ENCODE assay signal across 1 cellular context in genomic region chr2:164142755-164143154, GRCh38.
TF ChIP-seq lines count a peak whose summit lies in the region.

No MANE protein-coding gene starts in this region.

TF ChIP-seq in HEK293, 187 proteins besides CTCF, POLR2A, EP300 and RAD21 (continued from another document):
- TF ChIP-seq ZBTB8A (tag by site-specific recombination; IDR thresholded peaks at IDR 0.05), result peak; percentile 58
- peak; percentile 63; the same call in 1 of the 2 replicates for TF ChIP-seq ZNF518A (tag by site-specific recombination; conservative IDR thresholded peaks at IDR 0.05; ENCODE audit: low read depth)
- TF ChIP-seq MZF1 (tag by site-specific recombination; IDR thresholded peaks at IDR 0.05; ENCODE audit: borderline replicate concordance), result no peak
- TF ChIP-seq ZNF560 (tag by site-specific recombination; IDR thresholded peaks at IDR 0.05; ENCODE audit: borderline replicate concordance), result peak; percentile 18; the same call in 1 of the 2 replicates
- TF ChIP-seq ZNF362 (tag by site-specific recombination; IDR thresholded peaks at IDR 0.05), result no peak
- TF ChIP-seq ZNF394 (tag by site-specific recombination; IDR thresholded peaks at IDR 0.05; ENCODE audit: borderline replicate concordance), result peak; percentile 79; the same call in 1 of the 2 replicates
- peak; percentile 81 for TF ChIP-seq ZNF426 (tag by site-specific recombination; IDR thresholded peaks at IDR 0.05)
